ENCODE assay signal across 38 cellular contexts in the genomic region with DNA sequence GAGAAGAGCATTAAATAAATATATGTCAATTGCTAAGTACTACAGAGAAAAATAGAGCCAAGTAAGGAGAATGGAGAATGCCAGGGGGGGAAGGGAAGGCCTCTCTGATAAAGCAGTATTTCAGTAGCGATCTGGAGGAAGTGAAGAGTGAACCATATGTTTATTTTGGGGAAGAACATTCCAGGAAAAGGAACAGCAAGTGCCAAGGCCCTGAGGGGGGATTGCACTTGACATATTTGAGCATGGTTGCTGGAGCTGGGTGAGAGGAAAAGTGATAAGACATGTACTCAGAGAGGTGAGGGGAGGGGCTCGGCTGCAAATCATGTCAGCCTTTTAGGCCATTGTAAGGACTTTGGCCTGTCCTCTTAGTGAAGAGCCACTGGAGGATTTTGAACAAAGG. TPM values are rescaled to one million over a fixed set of nuclear protein-coding genes. Genes with fewer than 3 reads are reported as not detected.
"Had no signal": no experiment of that assay in that cellular context is flagged by ENCODE, and none has a peak within 500 bp of the region (broad histone marks: within the 10 kb centered on the region; RNA-seq: fewer than 3 reads in every experiment).

No MANE protein-coding gene starts in this region.

- H3K4me3 ChIP-seq: coronary artery, dorsolateral prefrontal cortex had no signal

- H3K4me1 Mint-ChIP-seq: activated CD4-positive, alpha-beta memory T cell treated with anti-CD3 and anti-CD28 coated beads, Interleukin-2, amount 10 ng/mL, durations not matched to agents 7 days and 5 days; activated CD4-positive, alpha-beta T cell treated with anti-CD3 and anti-CD28 coated beads, Interleukin-2, amount 10 ng/mL, durations not matched to agents 7 days and 5 days; central memory CD8-positive, alpha-beta T cell; T-helper 17 cell had no signal

- H3K27me3 Mint-ChIP-seq: activated CD4-positive, alpha-beta memory T cell treated with anti-CD3 and anti-CD28 coated beads, Interleukin-2, amount 10 ng/mL, durations not matched to agents 7 days and 5 days; activated CD4-positive, alpha-beta T cell treated with anti-CD3 and anti-CD28 coated beads, Interleukin-2, amount 10 ng/mL, durations not matched to agents 7 days and 5 days; dendritic cell treated with granulocyte-macrophage colony-stimulating factor and Interleukin-4, amounts not matched to agents 40 ng/mL and 50 ng/mL, for 4 days; T-helper 17 cell had no signal

- H3K27ac Mint-ChIP-seq: activated CD4-positive, alpha-beta memory T cell treated with anti-CD3 and anti-CD28 coated beads, Interleukin-2, amount 10 ng/mL, durations not matched to agents 7 days and 5 days; activated CD4-positive, alpha-beta T cell treated with anti-CD3 and anti-CD28 coated beads, Interleukin-2, amount 10 ng/mL, durations not matched to agents 7 days and 5 days; activated naive CD8-positive, alpha-beta T cell; activated T-cell treated with anti-CD3 and anti-CD28 coated beads, Interleukin-2, amount 50 U/mL, for 24 hours; activated T-cell treated with anti-CD3 and anti-CD28 coated beads, Interleukin-2, amount 50 U/mL, for 72 hours; dendritic cell treated with granulocyte-macrophage colony-stimulating factor and Interleukin-4, amounts not matched to agents 40 ng/mL and 50 ng/mL, for 4 days; endodermal cell; T-helper 17 cell; T-helper 2 cell treated with Interferon-gamma antibody and Interleukin-4, amounts not matched to agents 5 μg/mL and 100 μg/mL, for 36 hours; WTC11 had no signal

- DNase-seq: activated CD4-positive, alpha-beta memory T cell treated with anti-CD3 and anti-CD28 coated beads, Interleukin-2, amount 10 ng/mL, durations not matched to agents 7 days and 5 days; activated CD4-positive, alpha-beta T cell treated with anti-CD3 and anti-CD28 coated beads for 1 hour; activated CD4-positive, alpha-beta T cell treated with anti-CD3 and anti-CD28 coated beads for 4 hours; activated CD4-positive, alpha-beta T cell treated with anti-CD3 and anti-CD28 coated beads, Interleukin-2, amount 10 ng/mL, durations not matched to agents 7 days and 5 days; activated CD4-positive, alpha-beta T cell treated with anti-CD3 and anti-CD28 coated beads, Interleukin-2, amount 50 U/mL, for 4 hours; activated CD8-positive, alpha-beta memory T cell treated with anti-CD3 and anti-CD28 coated beads, Interleukin-2, amount 50 U/mL, for 48 hours; activated gamma-delta T cell; activated naive CD4-positive, alpha-beta T cell; activated naive CD4-positive, alpha-beta T cell treated with anti-CD3 and anti-CD28 coated beads, Interleukin-2, amount 50 U/mL, for 16 hours; activated T-cell treated with anti-CD3 and anti-CD28 coated beads for 4 hours; activated T-cell treated with anti-CD3 and anti-CD28 coated beads, Interleukin-2, amount 50 U/mL, for 24 hours; activated T-cell treated with anti-CD3 and anti-CD28 coated beads, Interleukin-2, amount 50 U/mL, for 72 hours; amniotic stem cell; anterior cingulate cortex; brain microvascular endothelial cell; dorsolateral prefrontal cortex; effector memory CD4-positive, alpha-beta T cell; endodermal cell; foreskin fibroblast; head of caudate nucleus; T-helper 1 cell; T-helper 17 cell; T1000 had no signal

- FAIRE-seq: astrocyte, bronchial epithelial cell, frontal cortex had no signal

- H3K36me3 Mint-ChIP-seq: activated naive CD8-positive, alpha-beta T cell had no signal

- H3K36me3 ChIP-seq: brain microvascular endothelial cell had no signal

- H3K27me3 ChIP-seq: brain microvascular endothelial cell, dorsolateral prefrontal cortex had no signal

- H3K9me3 Mint-ChIP-seq: activated T-cell treated with anti-CD3 and anti-CD28 coated beads, Interleukin-2, amount 50 U/mL, for 24 hours; central memory CD8-positive, alpha-beta T cell had no signal

- H3K27ac ChIP-seq: brain microvascular endothelial cell, coronary artery, dorsolateral prefrontal cortex, VCaP had no signal

- ATAC-seq: activated T-cell treated with anti-CD3 and anti-CD28 coated beads, Interleukin-2, amount 50 U/mL, for 72 hours; esophagus mucosa; T-helper 17 cell; WTC11 had no signal

- H3K4me3 Mint-ChIP-seq: activated CD4-positive, alpha-beta memory T cell treated with anti-CD3 and anti-CD28 coated beads, Interleukin-2, amount 10 ng/mL, durations not matched to agents 7 days and 5 days; activated CD4-positive, alpha-beta T cell treated with anti-CD3 and anti-CD28 coated beads, Interleukin-2, amount 10 ng/mL, durations not matched to agents 7 days and 5 days; activated naive CD8-positive, alpha-beta T cell; activated T-cell treated with anti-CD3 and anti-CD28 coated beads, Interleukin-2, amount 50 U/mL, for 24 hours; activated T-cell treated with anti-CD3 and anti-CD28 coated beads, Interleukin-2, amount 50 U/mL, for 72 hours; central memory CD8-positive, alpha-beta T cell; dendritic cell treated with granulocyte-macrophage colony-stimulating factor and Interleukin-4, amounts not matched to agents 40 ng/mL and 50 ng/mL, for 4 days; endodermal cell; T-helper 17 cell; T-helper 2 cell treated with Interferon-gamma antibody and Interleukin-4, amounts not matched to agents 5 μg/mL and 100 μg/mL, for 36 hours; WTC11 had no signal

RNA-seq across cellular contexts. Expression of a gene that starts 30.3 kb away (rescaled TPM):
- total RNA-seq: activated CD4-positive, alpha-beta memory T cell treated with anti-CD3 and anti-CD28 coated beads, Interleukin-2, amount 10 ng/mL, durations not matched to agents 7 days and 5 days; activated CD4-positive, alpha-beta T cell treated with anti-CD3 and anti-CD28 coated beads, Interleukin-2, amount 10 ng/mL, durations not matched to agents 7 days and 5 days; activated T-cell treated with anti-CD3 and anti-CD28 coated beads, Interleukin-2, amount 50 U/mL, for 72 hours; astrocyte; bronchial epithelial cell; cardiac septum; cerebellum; endodermal cell; epithelial cell of proximal tubule; esophagus mucosa; frontal cortex; T-helper 17 cell; WTC11 had no signal
- polyA plus RNA-seq: adipose tissue had no signal
